Comparison of ENCODE assay signal across 10 cellular contexts in the genomic region with DNA sequence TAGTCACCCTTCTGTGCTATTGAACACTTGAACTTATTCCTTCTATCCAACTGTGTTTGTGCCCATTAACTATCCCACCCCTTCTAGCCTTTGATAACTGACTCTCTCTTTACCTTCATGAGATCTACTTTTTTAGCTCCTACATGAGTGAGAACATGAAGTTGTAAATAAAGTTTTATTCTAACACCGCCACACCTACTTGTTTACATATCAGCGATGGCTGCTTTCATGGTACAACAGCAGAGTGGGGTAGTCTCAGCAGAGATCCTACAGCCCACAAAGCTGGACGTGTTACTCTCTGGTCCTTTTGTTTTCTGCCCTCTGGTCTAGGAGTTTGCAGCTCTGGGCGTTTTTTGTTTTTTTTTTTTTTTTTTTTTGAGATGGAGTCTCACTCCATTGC. TPM values are rescaled to one million over a fixed set of nuclear protein-coding genes. Genes with fewer than 3 reads are reported as not detected.
"Had no signal": no experiment of that assay in that cellular context is flagged by ENCODE, and none has a peak within 500 bp of the region (broad histone marks: within the 10 kb centered on the region; RNA-seq: fewer than 3 reads in every experiment).

No MANE protein-coding gene starts in this region.

- H3K4me2 ChIP-seq: KMS-11 had no signal

- H3K27ac ChIP-seq: GM23248, HL-60, KMS-11 had no signal

- H3K9ac ChIP-seq: GM23248, KMS-11 had no signal

- H3K9me3 ChIP-seq: HAP-1 had no signal

- H3K4me3 ChIP-seq: GM23248, HAP-1 had no signal

- ATAC-seq: HCT116 had no signal

- DNase-seq: GM23248, H7, IMR-90, KBM-7 had no signal

- FAIRE-seq: H1 had no signal

- H3K4me1 ChIP-seq: HAP-1 had no signal

- H2AFZ ChIP-seq: GM23248 had no signal

- H3K36me3 ChIP-seq: HAP-1 had no signal

RNA-seq across cellular contexts. Expression of gene VSTM1, which starts 23.7 kb away (rescaled TPM):
- total RNA-seq: GM23248, H7, IMR-90 had no signal
- polyA plus RNA-seq: GM23248, IMR-90 had no signal

RNA-seq across cellular contexts. Expression of gene TARM1, which starts 41.2 kb away (rescaled TPM):
- total RNA-seq: GM23248, H1, H7, HT1080, IMR-90 had no signal
- polyA plus RNA-seq: GM23248, H1, IMR-90 had no signal

RNA-seq across cellular contexts. Expression of gene CACNG6, which starts 48.6 kb away (rescaled TPM):
- total RNA-seq: GM23248, HT1080, IMR-90 had no signal
- polyA plus RNA-seq: GM23248, IMR-90 had no signal
